21 cellular contexts compared by ENCODE assay signal in the genomic region with DNA sequence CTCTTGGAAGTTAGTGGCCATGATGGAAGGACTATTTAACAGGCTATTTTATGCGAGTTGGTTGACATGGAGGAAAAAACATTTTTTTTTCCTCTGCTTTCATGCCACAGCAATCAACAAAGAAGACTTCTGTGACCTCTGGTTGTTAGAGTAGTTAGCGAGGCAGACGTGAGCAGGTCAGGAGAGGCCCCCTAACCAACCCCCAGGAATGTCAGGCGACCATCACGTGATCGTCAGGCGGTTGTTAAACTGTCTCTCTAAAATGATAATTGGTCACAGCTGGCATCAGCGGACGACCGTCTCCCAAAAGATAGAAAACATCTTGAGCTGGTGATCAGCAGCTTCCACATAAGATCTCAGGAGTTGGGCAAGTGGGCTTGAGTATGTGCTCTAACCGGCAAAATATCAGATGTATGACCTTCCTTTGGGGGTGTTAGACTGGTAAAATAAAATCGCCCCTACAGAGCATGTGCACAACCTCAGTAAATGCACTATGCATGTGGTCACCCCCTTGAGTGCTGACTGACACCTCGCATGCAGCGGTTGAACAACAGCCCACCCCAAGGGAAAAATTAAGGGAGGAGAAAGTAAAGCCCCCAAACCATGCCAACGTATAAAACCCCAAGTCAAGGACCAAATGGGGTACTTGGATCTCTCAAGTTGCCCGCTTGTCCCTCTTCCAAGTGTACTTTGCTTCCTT.
A peak's percentile ranks its signal among the peaks of the same experiment; 100 is the strongest.
DNase-seq lines count a peak whose midpoint lies in the region; ATAC-seq and TF ChIP-seq lines count a peak whose summit lies in the region.
"Had no signal": no experiment of that assay in that cellular context is flagged by ENCODE, and none has a peak within 500 bp of the region (broad histone marks: within the 10 kb centered on the region; RNA-seq: fewer than 3 reads in every experiment).

No MANE protein-coding gene starts in this region.

- no peak overlapping the region for H3K4me3 Mint-ChIP-seq in nephron
- H3K4me3 Mint-ChIP-seq: activated CD4-positive, alpha-beta T cell treated with anti-CD3 and anti-CD28 coated beads, Interleukin-2, amount 10 ng/mL, durations not matched to agents 24 days and 14 days; naive B cell; stimulated activated memory B cell treated with anti-CD40 and anti-IgM and Interleukin-4, amounts not matched to agents 10 μg/mL and 1 μg/mL and 100 μg/mL, for 72 hours had no signal

- no peaks in the 10 kb centered on the region for H3K27me3 Mint-ChIP-seq in nephron (ENCODE audit: low read depth)

- CTCF ChIA-PET in HEK293T (lab: Yijun Ruan, JAX) = no interaction called here

- no peaks in the 10 kb centered on the region for H3K36me3 Mint-ChIP-seq in nephron (ENCODE audit: low read depth)
- H3K36me3 Mint-ChIP-seq: stimulated activated memory B cell treated with anti-CD40 and anti-IgM and Interleukin-4, amounts not matched to agents 10 μg/mL and 1 μg/mL and 100 μg/mL, for 72 hours had no signal

- peak overlapping the region in 2 of 3 experiments; percentile 17 to 80 for H3K27ac Mint-ChIP-seq in nephron
- H3K27ac Mint-ChIP-seq: activated CD4-positive, alpha-beta T cell treated with anti-CD3 and anti-CD28 coated beads, Interleukin-2, amount 10 ng/mL, durations not matched to agents 24 days and 14 days; naive B cell; stimulated activated memory B cell treated with anti-CD40 and anti-IgM and Interleukin-4, amounts not matched to agents 10 μg/mL and 1 μg/mL and 100 μg/mL, for 72 hours had no signal

- peak overlapping the region; percentile 90 for H3K27ac ChIP-seq in epithelial cell of prostate
- H3K27ac ChIP-seq: PC-9, upper lobe of left lung had no signal

- no peak for ATAC-seq in HG02798 (IDR thresholded peaks at IDR 0.05; ENCODE audit: poor library complexity, unreplicated experiment)
- ATAC-seq: gastroesophageal sphincter; GM12878; stimulated activated memory B cell treated with anti-CD40 and anti-IgM and Interleukin-4, amounts not matched to agents 10 μg/mL and 1 μg/mL and 100 μg/mL, for 72 hours had no signal

- peak; percentile 4 for DNase-seq in AG08395 (ENCODE audit: low spot score)
- DNase-seq in HEK293T (ENCODE audit: extremely low spot score) = no peak
- DNase-seq in epithelial cell of prostate (ENCODE audit: low read depth, low spot score) = no peak
- no peak for DNase-seq in NCI-H1930 (lab: John Stamatoyannopoulos, UW)
- no peak for DNase-seq in NOMO-1 (lab: John Stamatoyannopoulos, UW; ENCODE audit: unreplicated experiment in 2 of 2)
- DNase-seq in activated CD4-positive, alpha-beta T cell treated with anti-CD3 and anti-CD28 coated beads, Interleukin-2, amount 50 U/mL, for 4 hours = no peak
- DNase-seq: ACHN; activated CD4-positive, alpha-beta T cell treated with anti-CD3 and anti-CD28 coated beads, Interleukin-2, amount 10 ng/mL, durations not matched to agents 24 days and 14 days; activated naive CD4-positive, alpha-beta T cell; KBM-7; naive B cell; NCI-H1048; NCI-H2081 treated with DMSO at 0.1 percent for 48 hours; NCI-H774; PC-9; upper lobe of left lung had no signal

- TF ChIP-seq CTCF in nephron (IDR thresholded peaks at IDR 0.05; ENCODE audit: unreplicated experiment in 3 of 3) = no peak

- peaks cover 18% of the 10 kb centered on the region for H3K4me1 Mint-ChIP-seq in nephron
- H3K4me1 Mint-ChIP-seq: activated CD4-positive, alpha-beta T cell treated with anti-CD3 and anti-CD28 coated beads, Interleukin-2, amount 10 ng/mL, durations not matched to agents 24 days and 14 days; naive B cell; stimulated activated memory B cell treated with anti-CD40 and anti-IgM and Interleukin-4, amounts not matched to agents 10 μg/mL and 1 μg/mL and 100 μg/mL, for 72 hours had no signal

- peaks cover 5% of the 10 kb centered on the region for H3K9me3 Mint-ChIP-seq in nephron
- H3K9me3 Mint-ChIP-seq: activated CD4-positive, alpha-beta T cell treated with anti-CD3 and anti-CD28 coated beads, Interleukin-2, amount 10 ng/mL, durations not matched to agents 24 days and 14 days; stimulated activated memory B cell treated with anti-CD40 and anti-IgM and Interleukin-4, amounts not matched to agents 10 μg/mL and 1 μg/mL and 100 μg/mL, for 72 hours had no signal

- POLR2A ChIA-PET in HEK293T (lab: Yijun Ruan, JAX) = no interaction called here

TF ChIP-seq in HEK293T, 16 proteins besides CTCF, POLR2A, EP300 and RAD21:
- TF ChIP-seq SUZ12 (IDR thresholded peaks at IDR 0.05) = no peak
- TF ChIP-seq TARDBP (IDR thresholded peaks at IDR 0.05) = no peak
- no peak for TF ChIP-seq CTBP1 (IDR thresholded peaks at IDR 0.05; ENCODE audit: borderline replicate concordance)
- no peak for TF ChIP-seq L3MBTL2 (conservative IDR thresholded peaks at IDR 0.05)
- TF ChIP-seq PKNOX1 (IDR thresholded peaks at IDR 0.05) = peak; percentile 50; the same call in 1 of the 2 replicates
- TF ChIP-seq FOXK2 (IDR thresholded peaks at IDR 0.05) = no peak
